Comparison of ENCODE assay signal across 8 cellular contexts in genomic region chrX:37686348-37686736, GRCh38. TPM values are rescaled to one million over a fixed set of nuclear protein-coding genes. Genes with fewer than 3 reads are reported as not detected.
DNase-seq lines count a peak whose midpoint lies in the region; ATAC-seq and TF ChIP-seq lines count a peak whose summit lies in the region.

No MANE protein-coding gene starts in this region.

- H3K4me3 ChIP-seq in ACC112 (ENCODE audit: low read depth, low read length) (peak overlapping the region; percentile 74), mucosa of descending colon (peak overlapping the region; percentile 19)

- H2AFZ ChIP-seq in ACC112 (ENCODE audit: low read length, unreplicated experiment) = no peak overlapping the region

- H3K9me3 Mint-ChIP-seq in brain = no peaks in the 10 kb centered on the region

- H3K27ac Mint-ChIP-seq in brain = peak overlapping the region in 4 of 5 experiments; percentile 23 to 75 (median 74)

- H3K27me3 Mint-ChIP-seq in brain = peaks cover 3% of the 10 kb centered on the region

- DNase-seq in LoVo (ENCODE audit: low spot score) (peak; percentile 2), mucosa of descending colon (no peak), HK-2 (ENCODE audit: unreplicated experiment) (no peak)

- H3K27ac ChIP-seq in ACC112 (ENCODE audit: low read depth, low read length) = no peak overlapping the region

- no peak for ATAC-seq in mucosa of descending colon
- ATAC-seq in HG03135 (IDR thresholded peaks at IDR 0.05; ENCODE audit: unreplicated experiment) = no peak
- no peak for ATAC-seq in GM21526 (IDR thresholded peaks at IDR 0.05; ENCODE audit: low FRiP score, unreplicated experiment)
- no peak for ATAC-seq in GM21619 (IDR thresholded peaks at IDR 0.05; ENCODE audit: unreplicated experiment)

- peaks cover 21% of the 10 kb centered on the region for H3K4me1 Mint-ChIP-seq in brain

- peak overlapping the region; percentile 75 to 84 (median 80) for H3K4me3 Mint-ChIP-seq in brain

- H3K4me1 ChIP-seq in ACC112 (ENCODE audit: control insufficient read depth, insufficient read depth, low read length, unreplicated experiment) = peaks cover 6% of the 10 kb centered on the region
- H3K4me1 ChIP-seq in mucosa of descending colon (ENCODE audit: low read depth) = peaks cover 5% of the 10 kb centered on the region

- H3K79me2 ChIP-seq in ACC112 (ENCODE audit: control insufficient read depth, insufficient read depth, low read length, unreplicated experiment) = no peaks in the 10 kb centered on the region

- H3K36me3 Mint-ChIP-seq in brain = no peaks in the 10 kb centered on the region

- H3K36me3 ChIP-seq in ACC112 (ENCODE audit: insufficient read depth, low read length) (no peaks in the 10 kb centered on the region), mucosa of descending colon (ENCODE audit: low read depth) (no peaks in the 10 kb centered on the region)

- TF ChIP-seq CTCF in brain (conservative IDR thresholded peaks at IDR 0.05) (no peak), mucosa of descending colon (IDR thresholded peaks at IDR 0.05) (no peak)

- intact Hi-C loops in mucosa of descending colon (cut with DNase I, micrococcal nuclease) = no loop called here

- H3K27me3 ChIP-seq in ACC112 (ENCODE audit: insufficient read depth, low read length) = no peaks in the 10 kb centered on the region

- H3K9me3 ChIP-seq in mucosa of descending colon = no peaks in the 10 kb centered on the region

RNA-seq across cellular contexts. Expression of gene XK, which starts 0.8 kb away (rescaled TPM):
- 1.1 TPM for polyA plus RNA-seq in brain (ENCODE audit: insufficient read depth, low read depth, low replicate concordance)
- 10 to 100 TPM; 22.8 to 34.7 (median 29.5) TPM for total RNA-seq in mucosa of descending colon
